In the genomic region with DNA sequence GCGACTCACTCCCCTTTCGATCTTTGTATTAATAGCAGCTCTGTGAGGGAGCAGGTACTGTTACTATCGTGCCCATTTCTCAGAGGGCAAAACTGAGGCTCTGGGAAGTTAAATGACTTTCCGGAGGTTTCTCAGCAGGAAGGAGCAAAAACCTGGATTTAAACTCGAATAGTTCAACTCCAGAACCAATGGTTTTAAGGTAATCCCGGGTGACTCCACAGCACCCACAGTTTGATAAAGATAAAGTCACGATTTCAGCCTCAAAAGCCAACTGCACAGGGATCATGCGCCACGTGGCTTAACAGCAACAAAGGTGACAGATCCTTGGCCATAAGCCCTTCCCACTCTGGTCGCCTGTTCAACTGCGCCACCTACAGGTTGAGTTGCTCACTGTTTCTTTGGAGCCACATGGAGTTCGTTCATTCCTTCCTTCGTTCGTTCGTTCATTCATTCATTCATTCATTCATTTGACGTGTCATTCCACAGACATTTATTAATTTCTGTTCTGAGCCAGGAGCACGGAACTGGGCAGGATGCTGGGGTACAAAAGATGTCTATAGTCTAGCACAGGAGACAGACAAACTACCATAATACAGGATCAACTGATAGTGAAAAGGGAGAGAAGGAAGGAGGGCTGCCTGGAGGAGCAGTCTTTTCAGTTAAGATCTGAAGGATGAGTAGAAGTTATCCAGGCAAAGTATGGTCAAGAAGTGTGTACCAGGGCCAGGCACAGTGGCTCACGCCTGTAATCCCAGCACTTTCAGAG, we compare ENCODE assay signal across 8 cellular contexts.
A peak's percentile ranks its signal among the peaks of the same experiment; 100 is the strongest.
DNase-seq lines count a peak whose midpoint lies in the region; ATAC-seq and TF ChIP-seq lines count a peak whose summit lies in the region.

No MANE protein-coding gene starts in this region.

- H3K36me3 ChIP-seq in neural cell (ENCODE audit: insufficient read depth, low read length), result no peaks in the 10 kb centered on the region
- H3K36me3 ChIP-seq in thyroid gland, result no peaks in the 10 kb centered on the region

- peak; percentile 64 for TF ChIP-seq CTCF in AG04449 (IDR thresholded peaks at IDR 0.05; ENCODE audit: insufficient read depth, low read length, missing control alignments)
- peak; percentile 77 for TF ChIP-seq CTCF in GM12874 (IDR thresholded peaks at IDR 0.05; ENCODE audit: insufficient read depth, low read depth, low read length)
- TF ChIP-seq CTCF in neural cell (IDR thresholded peaks at IDR 0.05; ENCODE audit: poor library complexity, severe bottlenecking), result peak; percentile 52
- TF ChIP-seq CTCF in thyroid gland (IDR thresholded peaks at IDR 0.05), result peak in 3 of 6 experiments; percentile 32 to 47 (median 41)

- no peak for TF ChIP-seq EP300 in neural cell (conservative IDR thresholded peaks at IDR 0.05; ENCODE audit: poor library complexity, severe bottlenecking)

- no peak overlapping the region for H2AFZ ChIP-seq in neural cell (ENCODE audit: low read depth, low read length)

- H3K9me3 ChIP-seq in neural cell (ENCODE audit: low read length), result no peaks in the 10 kb centered on the region
- no peaks in the 10 kb centered on the region for H3K9me3 ChIP-seq in thyroid gland

- H4K20me1 ChIP-seq in neural cell (ENCODE audit: insufficient read depth), result no peaks in the 10 kb centered on the region

- DNase-seq in AG04449 (ENCODE audit: low read depth, low spot score), result no peak
- peak; percentile 2 to 53 for DNase-seq in NCI-H446 (lab: John Stamatoyannopoulos, UW)
- peak; percentile 62 for DNase-seq in activated CD8-positive, alpha-beta memory T cell treated with anti-CD3 and anti-CD28 coated beads for 24 hours
- peak; percentile 37 for DNase-seq in fibroblast of peridontal ligament (ENCODE audit: extremely low read depth)
- peak; percentile 20 to 38 for DNase-seq in thyroid gland

- no peak overlapping the region for H3K4me3 ChIP-seq in AG04449 (ENCODE audit: low read depth, low read length)
- H3K4me3 ChIP-seq in neural cell (ENCODE audit: low read length), result no peak overlapping the region
- no peak overlapping the region for H3K4me3 ChIP-seq in thyroid gland (replicated peaks in 1 of 3)

- POLR2A ChIA-PET in AG04449 (lab: Yijun Ruan, JAX), result no interaction called here

- H3K9ac ChIP-seq in neural cell (ENCODE audit: low read length), result no peak overlapping the region

- H3K79me2 ChIP-seq in neural cell (replicated peaks; ENCODE audit: insufficient read depth, low read length), result no peaks in the 10 kb centered on the region

- H3F3A ChIP-seq in neural cell (ENCODE audit: insufficient read depth, low read length, poor library complexity, severe bottlenecking), result no peaks in the 10 kb centered on the region

- H3K4me2 ChIP-seq in neural cell (ENCODE audit: low read length), result no peak overlapping the region

- peaks cover 0 to 5% of the 10 kb centered on the region in 2 donors for H3K4me1 ChIP-seq in thyroid gland

- H3K27ac ChIP-seq in neural cell (ENCODE audit: low read length), result no peak overlapping the region
- no peak overlapping the region for H3K27ac ChIP-seq in thyroid gland

- intact Hi-C loops in thyroid gland (cut with DNase I), result no loop called here

- 13 to 16% methylated on average over 18 of the region's 18 CpGs for WGBS in thyroid gland, 2 donors

- no peak for ATAC-seq in GM21381 (IDR thresholded peaks at IDR 0.05; ENCODE audit: unreplicated experiment)

- H3K27me3 ChIP-seq in neural cell (ENCODE audit: insufficient read depth, low read depth, low read length), result no peaks in the 10 kb centered on the region
- no peaks in the 10 kb centered on the region for H3K27me3 ChIP-seq in thyroid gland

- TF ChIP-seq POLR2A in thyroid gland (IDR thresholded peaks at IDR 0.05), result no peak

- CTCF ChIA-PET in AG04449 (lab: Yijun Ruan, JAX), result interaction anchor here (0.7 kb wide), 1 partner anchor 28 kb away, joined by 3 read pairs; no protein-coding TSS in a partner anchor

- H3K9me2 ChIP-seq in neural cell (ENCODE audit: insufficient read depth, low read length), result no peaks in the 10 kb centered on the region

- TF ChIP-seq RAD21 in neural cell (conservative IDR thresholded peaks at IDR 0.05), result peak; percentile 34

TF ChIP-seq in neural cell, 6 proteins besides CTCF, POLR2A, EP300 and RAD21:
- TF ChIP-seq TAF1 (IDR thresholded peaks at IDR 0.05; ENCODE audit: low read depth), result no peak
